13 cellular contexts compared by ENCODE assay signal in the genomic region with DNA sequence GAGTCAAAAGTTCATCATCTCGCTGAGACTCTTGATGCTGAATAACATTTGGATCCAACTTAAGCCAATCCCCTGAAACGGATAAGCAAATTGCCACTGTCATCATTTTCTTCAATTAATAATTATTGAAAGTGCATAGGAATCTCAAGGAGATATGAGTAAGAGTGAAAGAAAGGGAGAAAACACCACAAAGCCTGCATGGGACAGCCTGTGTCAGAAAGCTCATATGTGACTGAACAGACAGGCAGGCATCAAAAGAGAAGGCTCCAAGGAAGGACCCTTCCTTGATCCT. TPM values are rescaled to one million over a fixed set of nuclear protein-coding genes. Genes with fewer than 3 reads are reported as not detected.
DNase-seq lines count a peak whose midpoint lies in the region; ATAC-seq and TF ChIP-seq lines count a peak whose summit lies in the region.
"Had no signal": no experiment of that assay in that cellular context is flagged by ENCODE, and none has a peak within 500 bp of the region (broad histone marks: within the 10 kb centered on the region; RNA-seq: fewer than 3 reads in every experiment).

No MANE protein-coding gene starts in this region.

- H3K4me1 Mint-ChIP-seq in T-helper 17 cell (peaks cover 65% of the 10 kb centered on the region), nephron (peaks cover 47% of the 10 kb centered on the region)

- no peaks in the 10 kb centered on the region for H3K36me3 ChIP-seq in suprapubic skin

- WGBS in suprapubic skin: 52% methylated on average over 2 of the region's 2 CpGs

- no peak for TF ChIP-seq EP300 in suprapubic skin (IDR thresholded peaks at IDR 0.05)

- no peaks in the 10 kb centered on the region for H3K27me3 Mint-ChIP-seq in T-helper 17 cell
- H3K27me3 Mint-ChIP-seq in nephron (ENCODE audit: low read depth): peaks cover 5% of the 10 kb centered on the region

- no peaks in the 10 kb centered on the region for H3K9me3 ChIP-seq in T-helper 17 cell (ENCODE audit: control insufficient read depth, low read length, poor library complexity, severe bottlenecking)
- H3K9me3 ChIP-seq in suprapubic skin: no peaks in the 10 kb centered on the region

- H3K4me3 ChIP-seq in coronary artery: peak overlapping the region; percentile 21
- H3K4me3 ChIP-seq in suprapubic skin: no peak overlapping the region

- no peak overlapping the region for H3K4me3 Mint-ChIP-seq in T-helper 17 cell
- no peak overlapping the region for H3K4me3 Mint-ChIP-seq in nephron
- H3K4me3 Mint-ChIP-seq: H9 had no signal

- H3K36me3 Mint-ChIP-seq in T-helper 17 cell (ENCODE audit: low read depth) (peaks cover 19% of the 10 kb centered on the region), nephron (ENCODE audit: low read depth) (peaks cover 41% of the 10 kb centered on the region)

- DNase-seq in T-helper 17 cell: no peak
- DNase-seq in coronary artery (ENCODE audit: low spot score): no peak
- DNase-seq in suprapubic skin (ENCODE audit: low spot score in 2 of 2): no peak
- DNase-seq in GM19238 (ENCODE audit: insufficient read length, low spot score): no peak
- DNase-seq: activated CD4-positive, CD25-positive, alpha-beta regulatory T cell; H9; hippocampal formation; NCI-H1436; NCI-H2227 treated with DMSO at 0.1 percent for 48 hours; NK-92 treated with Interleukin-12 subunit alpha and Interleukin-12 subunit beta, amount 100 ng/mL, for 24 hours had no signal

- H3K27ac ChIP-seq in coronary artery: peak overlapping the region; percentile 16 to 61
- peak overlapping the region; percentile 52 for H3K27ac ChIP-seq in suprapubic skin

- no peak for TF ChIP-seq POLR2A in suprapubic skin (IDR thresholded peaks at IDR 0.05)

- H3K27ac Mint-ChIP-seq in T-helper 17 cell (peak overlapping the region; percentile 86), nephron (peak overlapping the region; percentile 55 to 77 (median 63))
- H3K27ac Mint-ChIP-seq: H9 had no signal

- H3K27me3 ChIP-seq in suprapubic skin: no peaks in the 10 kb centered on the region

- TF ChIP-seq CTCF in coronary artery (IDR thresholded peaks at IDR 0.05) (no peak), nephron (IDR thresholded peaks at IDR 0.05; ENCODE audit: unreplicated experiment in 3 of 3) (no peak), suprapubic skin (IDR thresholded peaks at IDR 0.05) (no peak)

- H3K9me3 Mint-ChIP-seq in nephron: no peaks in the 10 kb centered on the region
- H3K9me3 Mint-ChIP-seq: H9 had no signal

- ATAC-seq in T-helper 17 cell (peak; percentile 11), GM19328 (IDR thresholded peaks at IDR 0.05; ENCODE audit: unreplicated experiment) (no peak), HG02870 (IDR thresholded peaks at IDR 0.05; ENCODE audit: unreplicated experiment) (no peak)

- H3K4me1 ChIP-seq in suprapubic skin: peaks cover 38% of the 10 kb centered on the region

RNA-seq across cellular contexts. Expression of a gene that starts 13.3 kb away (rescaled TPM):
- total RNA-seq in T-helper 17 cell (100 to 1,000 TPM; 121 to 135 TPM), suprapubic skin (10 to 100 TPM; 32.8 to 95.4 (median 42.4) TPM)
